Comparison of ENCODE assay signal across 8 cellular contexts in genomic region chr11:65416341-65417185, GRCh38. TPM values are rescaled to one million over a fixed set of nuclear protein-coding genes. Genes with fewer than 3 reads are reported as not detected.
DNase-seq lines count a peak whose midpoint lies in the region; ATAC-seq and TF ChIP-seq lines count a peak whose summit lies in the region.

No MANE protein-coding gene starts in this region.

- H3K4me3 ChIP-seq in MG63 (peak overlapping the region; percentile 19; the same call in 1 of the 2 replicates), heart right ventricle (peak overlapping the region; percentile 23 to 95 (median 74)), psoas muscle (peak overlapping the region; percentile 86), urinary bladder (ENCODE audit: low read depth, low read length) (no peak overlapping the region)

- H3K4me1 ChIP-seq in heart right ventricle = peaks cover 38 to 83% (median 72%) of the 10 kb centered on the region in 9 donors
- peaks cover 67% of the 10 kb centered on the region for H3K4me1 ChIP-seq in psoas muscle
- H3K4me1 ChIP-seq in urinary bladder (ENCODE audit: insufficient read depth) = no peaks in the 10 kb centered on the region

- intact Hi-C loops in heart right ventricle (cut with DNase I) (loop anchor here (1.0 to 10.0 kb wide), 12 partner anchors 16 to 94 kb away; partner anchors contain the start of gene SLC25A45 (in 6 of the 10)), psoas muscle (cut with DNase I) (loop anchor here (2.0 to 5.0 kb wide), 4 partner anchors 34 to 94 kb away; partner anchors contain the start of gene SLC25A45 (in 1 of the 2))

- H3K27me3 ChIP-seq in MG63 (no peaks in the 10 kb centered on the region), heart right ventricle (no peaks in the 10 kb centered on the region), psoas muscle (ENCODE audit: insufficient read depth in 3 of 3, low read length in 2 of 3) (no peaks in the 10 kb centered on the region)

- 3 to 4% (median 3%) methylated on average over 22 of the region's 22 CpGs for WGBS in adipose tissue, 3 donors
- WGBS in heart right ventricle, 2 donors = 4% methylated on average over 22 of the region's 22 CpGs
- 2 to 4% (median 2%) methylated on average over 18 to 22 of the region's 22 CpGs for WGBS in psoas muscle, 3 donors
- 4% methylated on average over 22 of the region's 22 CpGs for WGBS in urinary bladder

- TF ChIP-seq CTCF in heart right ventricle (IDR thresholded peaks at IDR 0.05) (peak in 8 of 9 donors; percentile 94 to 99 (median 98)), psoas muscle (IDR thresholded peaks at IDR 0.05) (peak; percentile 99)

- H3K27ac ChIP-seq in adipose tissue (ENCODE audit: low read depth, low read length) (peak overlapping the region; percentile 98), heart right ventricle (peak overlapping the region; percentile 99 to 100 (median 100)), psoas muscle (peak overlapping the region; percentile 100), urinary bladder (ENCODE audit: low read depth) (peak overlapping the region; percentile 96)

- ATAC-seq in GM19397 (IDR thresholded peaks at IDR 0.05; ENCODE audit: unreplicated experiment) (peak; percentile 30), heart right ventricle (peak; percentile 30 to 53 (median 48)), psoas muscle (peak; percentile 34 to 49 (median 44))

- no peaks in the 10 kb centered on the region for H3K9me3 ChIP-seq in MG63
- no peaks in the 10 kb centered on the region for H3K9me3 ChIP-seq in heart right ventricle
- H3K9me3 ChIP-seq in psoas muscle = no peaks in the 10 kb centered on the region

- peak; percentile 95 for DNase-seq in CD1c-positive myeloid dendritic cell (ENCODE audit: extremely low spot score)
- DNase-seq in MG63 = peak; percentile 84
- DNase-seq in T follicular helper cell (ENCODE audit: low read depth) = peak; percentile 87
- peak; percentile 93 to 96 for DNase-seq in heart right ventricle
- DNase-seq in psoas muscle = peak; percentile 93 to 97

- H3K36me3 ChIP-seq in MG63 (peaks cover 10% of the 10 kb centered on the region), heart right ventricle (peaks cover 0 to 26% (median under 1%) of the 10 kb centered on the region in 9 donors), psoas muscle (ENCODE audit: insufficient read depth in 1 of 2, low read depth in 1 of 2) (peaks cover 0 to 5% of the 10 kb centered on the region in 2 donors), urinary bladder (ENCODE audit: insufficient read depth) (no peaks in the 10 kb centered on the region)

RNA-seq across cellular contexts. Expression of gene NEAT1, which starts 6.0 kb away (rescaled TPM):
- total RNA-seq in MG63 (2014; rRNA removed; shearing (Covaris generic); ENCODE audit: low replicate concordance) = 4.8 and 7.7 TPM in 2 replicates
- 1,000 to 10,000 TPM in 1 of 3 donors, 100 to 1,000 TPM in 2; 598 to 1,041 (median 691) TPM for polyA plus RNA-seq in adipose tissue
- total RNA-seq in heart right ventricle = 100 to 1,000 TPM; 284 to 808 (median 432) TPM
- 1,000 to 10,000 TPM in 1 of 2 donors, 100 to 1,000 TPM in 1; 103 to 1,899 TPM for polyA plus RNA-seq in heart right ventricle
- total RNA-seq in psoas muscle = 1,000 to 10,000 TPM in 1 of 4 donors, 100 to 1,000 TPM in 3; 517 to 1,759 (median 646) TPM
- 100 to 1,000 TPM; 474 to 758 (median 716) TPM for polyA plus RNA-seq in psoas muscle
- 104 TPM for total RNA-seq in urinary bladder
- 450 TPM for polyA plus RNA-seq in urinary bladder

RNA-seq across cellular contexts. Expression of gene FRMD8, which starts 30.1 kb away (rescaled TPM):
- total RNA-seq in MG63 (2014; rRNA removed; shearing (Covaris generic); ENCODE audit: low replicate concordance) = 25.9 and 44.1 TPM in 2 replicates
- 10 to 100 TPM; 16.5 to 30.6 (median 17.3) TPM for polyA plus RNA-seq in adipose tissue
- total RNA-seq in heart right ventricle = 10 to 100 TPM in 6 of 10 donors, 1 to 10 TPM in 4; 6.0 to 16.9 (median 12.2) TPM
- polyA plus RNA-seq in heart right ventricle = 10 to 100 TPM in 1 of 2 donors, 1 to 10 TPM in 1; 9.9 to 12.9 TPM
- 10 to 100 TPM in 3 of 4 donors, 1 to 10 TPM in 1; 7.4 to 27.7 (median 13.9) TPM for total RNA-seq in psoas muscle
- 10 to 100 TPM; 10.6 to 20.8 (median 12.9) TPM for polyA plus RNA-seq in psoas muscle
- total RNA-seq in urinary bladder = 17.3 TPM
- 26.3 TPM for polyA plus RNA-seq in urinary bladder

RNA-seq across cellular contexts. Expression of gene SLC25A45, which starts 34.1 kb away (rescaled TPM):
- total RNA-seq in MG63 (2014; rRNA removed; shearing (Covaris generic); ENCODE audit: low replicate concordance) = 1.9 TPM in 2 replicates
- polyA plus RNA-seq in adipose tissue = 10 to 100 TPM in 1 of 3 donors, 1 to 10 TPM in 2; 7.2 to 18.5 (median 8.2) TPM
- 10 to 100 TPM in 1 of 10 donors, 1 to 10 TPM in 9; 4.6 to 12.2 (median 8.3) TPM for total RNA-seq in heart right ventricle
- polyA plus RNA-seq in heart right ventricle = 10 to 100 TPM in 1 of 2 donors, 1 to 10 TPM in 1; 3.1 to 10.7 TPM
- total RNA-seq in psoas muscle = 1 to 10 TPM; 5.7 to 8.8 (median 7.2) TPM
- 10 to 100 TPM in 1 of 3 donors, 1 to 10 TPM in 2; 3.7 to 18.5 (median 6.1) TPM for polyA plus RNA-seq in psoas muscle
- total RNA-seq in urinary bladder = 5.0 TPM
- 4.3 TPM for polyA plus RNA-seq in urinary bladder

Comparison
In these comparisons a context has a peak if more than half of its experiments do, and no peak if none do; other contexts are left out.
1. RNA of gene NEAT1, which starts 6.0 kb away (total RNA-seq): 517 to 1,759 TPM in psoas muscle, 284 to 808 TPM in heart right ventricle and 104 TPM in urinary bladder (single experiment); 4.8 to 7.7 TPM in MG63; every median in the first group is over 10 times any median in the second.
2. Peak in every context shown above with its lines, with median percentiles within 50 percentile points of each other: DNase-seq, ATAC-seq and H3K27ac ChIP-seq.